In the genomic region with DNA sequence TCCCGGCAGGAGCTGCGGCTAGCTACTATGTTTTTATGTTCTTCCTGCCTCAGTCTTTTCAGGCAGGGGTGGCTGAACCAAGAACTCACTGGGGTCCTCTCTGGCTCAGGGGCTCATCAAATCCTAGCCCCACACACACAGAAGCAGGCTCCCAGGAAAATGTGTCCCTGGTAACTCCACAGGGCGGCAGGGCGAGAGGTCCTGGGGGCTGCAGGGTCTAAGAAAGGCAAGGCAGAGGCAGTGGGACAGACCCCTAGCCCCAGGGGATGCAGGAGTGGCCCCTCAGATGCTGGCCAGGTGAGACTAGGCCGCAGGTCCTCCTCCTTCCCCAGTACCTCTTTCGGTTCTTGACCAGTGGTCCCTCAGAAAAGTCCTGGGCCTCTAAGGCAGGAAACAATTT, we compare ENCODE assay signal across 8 cellular contexts. TPM values are rescaled to one million over a fixed set of nuclear protein-coding genes. Genes with fewer than 3 reads are reported as not detected.
DNase-seq lines count a peak whose midpoint lies in the region; ATAC-seq and TF ChIP-seq lines count a peak whose summit lies in the region.

No MANE protein-coding gene starts in this region.

- intact Hi-C loops in heart left ventricle (cut with DNase I), result loop anchor here in 4 of 10 donors (5.0 to 10.0 kb wide), 2 partner anchors 51 to 398 kb away; a partner anchor contains a TSS
- intact Hi-C loops in Right ventricle myocardium superior (cut with DNase I), result no loop called here
- intact Hi-C loops in adrenal gland (cut with DNase I), result loop anchor here in 1 of 2 donors (5.0 kb wide), 1 partner anchor 46 kb away; no protein-coding TSS in a partner anchor
- intact Hi-C loops in mucosa of descending colon (cut with DNase I, micrococcal nuclease), result loop anchor here in 1 of 2 donors (5.0 kb wide), 1 partner anchor 71 kb away; no protein-coding TSS in a partner anchor
- intact Hi-C loops in vagina (cut with DNase I), result loop anchor here (10.0 kb wide), 2 partner anchors 78 to 398 kb away; no protein-coding TSS in a partner anchor

- no peak for DNase-seq in heart left ventricle
- no peak for DNase-seq in Right ventricle myocardium superior
- no peak for DNase-seq in adrenal gland
- DNase-seq in mucosa of descending colon, result peak in 2 of 3 donors; percentile 29 to 48
- DNase-seq in vagina (ENCODE audit: extremely low spot score in 2 of 2), result no peak
- no peak for DNase-seq in mucosa of gallbladder (ENCODE audit: low spot score)
- DNase-seq in superior temporal gyrus (ENCODE audit: extremely low spot score), result no peak
- DNase-seq in hippocampal formation (lab: John Stamatoyannopoulos, UW), result no peak

- H3K27ac ChIP-seq in heart left ventricle (peak overlapping the region in 11 of 12 donors; percentile 23 to 94 (median 82)), adrenal gland (peak overlapping the region; percentile 70 to 88 (median 81)), vagina (peak overlapping the region; percentile 76)

- H3K36me3 ChIP-seq in heart left ventricle (peaks cover 2 to 58% (median 42%) of the 10 kb centered on the region in 9 donors), adrenal gland (replicated peaks in 1 of 2) (peaks cover 0 to 38% of the 10 kb centered on the region in 2 donors), mucosa of descending colon (ENCODE audit: low read depth) (no peaks in the 10 kb centered on the region), vagina (peaks cover 0 to 42% of the 10 kb centered on the region in 2 donors)

- H3K9me3 ChIP-seq in heart left ventricle (no peaks in the 10 kb centered on the region), adrenal gland (replicated peaks in 1 of 3) (no peaks in the 10 kb centered on the region), mucosa of descending colon (no peaks in the 10 kb centered on the region), vagina (no peaks in the 10 kb centered on the region)

- no peak for TF ChIP-seq CTCF in heart left ventricle (IDR thresholded peaks at IDR 0.05)
- no peak for TF ChIP-seq CTCF in adrenal gland (IDR thresholded peaks at IDR 0.05)
- TF ChIP-seq CTCF in mucosa of descending colon (IDR thresholded peaks at IDR 0.05), result no peak
- no peak for TF ChIP-seq CTCF in vagina (IDR thresholded peaks at IDR 0.05)

- H3K27me3 ChIP-seq in heart left ventricle (no peaks in the 10 kb centered on the region), adrenal gland (no peaks in the 10 kb centered on the region), vagina (no peaks in the 10 kb centered on the region)

- no peak for TF ChIP-seq POLR2A in heart left ventricle (IDR thresholded peaks at IDR 0.05)
- no peak for TF ChIP-seq POLR2A in adrenal gland (IDR thresholded peaks at IDR 0.05)
- TF ChIP-seq POLR2A in vagina (IDR thresholded peaks at IDR 0.05), result no peak

- H3K4me3 ChIP-seq in heart left ventricle (no peak overlapping the region), adrenal gland (no peak overlapping the region), mucosa of descending colon (no peak overlapping the region), vagina (no peak overlapping the region)

- 79 to 95% (median 84%) methylated on average over 5 to 6 of the region's 6 CpGs for WGBS in heart left ventricle, 4 donors
- 64 to 84% (median 71%) methylated on average over 3 to 6 of the region's 6 CpGs for WGBS in adrenal gland, 4 donors

- ATAC-seq in heart left ventricle, result no peak
- ATAC-seq in Right ventricle myocardium superior (ENCODE audit: poor library complexity), result no peak
- ATAC-seq in mucosa of descending colon, result no peak

- H3K4me1 ChIP-seq in heart left ventricle (peaks cover 17 to 84% (median 76%) of the 10 kb centered on the region in 12 donors), adrenal gland (replicated peaks in 1 of 2) (peaks cover 46 to 75% of the 10 kb centered on the region in 2 donors), mucosa of descending colon (ENCODE audit: low read depth) (peaks cover 46% of the 10 kb centered on the region), vagina (peaks cover 80% of the 10 kb centered on the region)

RNA-seq across cellular contexts. Expression of a gene that starts 48.9 kb away (rescaled TPM):
- total RNA-seq in heart left ventricle (10 to 100 TPM in 2 of 9 donors, 1 to 10 TPM in 7; 2.1 to 15.6 (median 6.0) TPM), Right ventricle myocardium superior (11.8 TPM), adrenal gland (100 to 1,000 TPM in 2 of 8 donors, 10 to 100 TPM in 6; 10.0 to 117 (median 47.5) TPM), mucosa of descending colon (1 to 10 TPM in 2 of 3 donors, under 1 TPM in 1; 0.87 to 4.6 (median 1.9) TPM), vagina (13.0 TPM), mucosa of gallbladder (11.7 TPM)
- polyA plus RNA-seq in heart left ventricle (10 to 100 TPM in 1 of 2 donors, 1 to 10 TPM in 1; 6.5 to 23.4 TPM), adrenal gland (1,000 to 10,000 TPM in 1 of 3 donors, 100 to 1,000 TPM in 1, 10 to 100 TPM in 1; 10.4 to 1,399 (median 244) TPM)

RNA-seq across cellular contexts. Expression of a gene that starts 50.1 kb away (rescaled TPM):
- 10 to 100 TPM; 27.1 to 36.8 (median 33.3) TPM for total RNA-seq in heart left ventricle
- 100 to 1,000 TPM in 1 of 2 donors, 10 to 100 TPM in 1; 83.5 to 120 TPM for polyA plus RNA-seq in heart left ventricle
- total RNA-seq in Right ventricle myocardium superior, result 29.2 TPM
- total RNA-seq in adrenal gland, result 10 to 100 TPM; 33.2 to 77.0 (median 65.9) TPM
- polyA plus RNA-seq in adrenal gland, result 100 to 1,000 TPM in 2 of 3 donors, 10 to 100 TPM in 1; 72.0 to 145 (median 122) TPM
- 10 to 100 TPM; 40.7 to 59.2 (median 45.0) TPM for total RNA-seq in mucosa of descending colon
- total RNA-seq in vagina, result 55.5 TPM
- total RNA-seq in mucosa of gallbladder, result 50.0 TPM

RNA-seq across cellular contexts. Expression of a gene that starts 53.0 kb away (rescaled TPM):
- 10 to 100 TPM in 6 of 9 donors, 1 to 10 TPM in 3; 8.1 to 41.1 (median 12.0) TPM for total RNA-seq in heart left ventricle
- 10 to 100 TPM; 16.3 to 45.7 TPM for polyA plus RNA-seq in heart left ventricle
- total RNA-seq in Right ventricle myocardium superior, result 11.7 TPM
- total RNA-seq in adrenal gland, result 10 to 100 TPM; 17.5 to 47.1 (median 29.0) TPM
- polyA plus RNA-seq in adrenal gland, result 100 to 1,000 TPM in 1 of 3 donors, 10 to 100 TPM in 2; 20.8 to 154 (median 71.6) TPM
- total RNA-seq in mucosa of descending colon, result 10 to 100 TPM; 49.2 to 94.0 (median 53.7) TPM
- 227 TPM for total RNA-seq in vagina
- total RNA-seq in mucosa of gallbladder, result 150 TPM

Comparison
In these comparisons a context has a peak if more than half of its experiments do, and no peak if none do; other contexts are left out.
1. DNase-seq: peak in mucosa of descending colon (2 of 3); none in heart left ventricle (0 of 5), Right ventricle myocardium superior (single experiment), adrenal gland (0 of 7), vagina (0 of 2), mucosa of gallbladder (single experiment), superior temporal gyrus (single experiment) and hippocampal formation (0 of 2).
2. Peak in every context shown above with its lines, with median percentiles within 50 percentile points of each other: H3K27ac ChIP-seq.